ENCODE assay signal across 11 cellular contexts in genomic region chr17:77328823-77329740, GRCh38.
A peak's percentile ranks its signal among the peaks of the same experiment; 100 is the strongest.
DNase-seq lines count a peak whose midpoint lies in the region; ATAC-seq lines count a peak whose summit lies in the region.
"Had no signal": no experiment of that assay in that cellular context is flagged by ENCODE, and none has a peak within 500 bp of the region (broad histone marks: within the 10 kb centered on the region; RNA-seq: fewer than 3 reads in every experiment).

No MANE protein-coding gene starts in this region.

- peaks cover 37% of the 10 kb centered on the region for H4K20me1 ChIP-seq in BLaER1

- POLR2A ChIA-PET in naive thymus-derived CD4-positive, alpha-beta T cell (lab: Charles Lee), result interaction anchor here (1.0 to 6.7 kb wide), 7 partner anchors 46 to 125 kb away, joined by 3 to 98 read pairs (median 33); no protein-coding TSS in a partner anchor

- CTCF ChIA-PET in naive thymus-derived CD4-positive, alpha-beta T cell (lab: Charles Lee), result interaction anchor here (4.0 to 5.2 kb wide), 3 partner anchors 71 to 166 kb away, joined by 23 to 39 read pairs (median 35); no protein-coding TSS in a partner anchor

- no peaks in the 10 kb centered on the region for H3K9me3 Mint-ChIP-seq in activated T-helper 17 cell treated with anti-CD3 and anti-CD28 coated beads, Interleukin-2, amount 50 U/mL, for 72 hours
- peaks cover 0 to 6% (median 0%) of the 10 kb centered on the region in 11 donors for H3K9me3 Mint-ChIP-seq in naive thymus-derived CD4-positive, alpha-beta T cell

- in situ Hi-C loops in G401 (cut with HindIII; ENCODE audit: low sequenced_read_pairs), result no loop called here

- H3K9me3 ChIP-seq in BLaER1, result no peaks in the 10 kb centered on the region
- H3K9me3 ChIP-seq in naive thymus-derived CD4-positive, alpha-beta T cell (ENCODE audit: control insufficient read depth in 2 of 3, low read length in 3 of 3), result no peaks in the 10 kb centered on the region

- H3K4me1 ChIP-seq in BLaER1, result peaks cover 100% of the 10 kb centered on the region
- peaks cover 52% of the 10 kb centered on the region in 2 donors for H3K4me1 ChIP-seq in naive thymus-derived CD4-positive, alpha-beta T cell (ENCODE audit: control insufficient read depth in 2 of 2, insufficient read depth in 2 of 2, low read length in 2 of 2)

- H3K27ac Mint-ChIP-seq in activated T-helper 17 cell treated with anti-CD3 and anti-CD28 coated beads, Interleukin-2, amount 50 U/mL, for 72 hours, result peak overlapping the region; percentile 13
- H3K27ac Mint-ChIP-seq in naive thymus-derived CD4-positive, alpha-beta T cell, result peak overlapping the region in 8 of 9 donors; percentile 39 to 81 (median 67)

- no peak overlapping the region for H3K4me3 Mint-ChIP-seq in activated T-helper 17 cell treated with anti-CD3 and anti-CD28 coated beads, Interleukin-2, amount 50 U/mL, for 72 hours
- H3K4me3 Mint-ChIP-seq in naive thymus-derived CD4-positive, alpha-beta T cell, result peak overlapping the region in 1 of 10 donors; percentile 43

- no peaks in the 10 kb centered on the region for H3K36me3 ChIP-seq in BLaER1
- no peaks in the 10 kb centered on the region for H3K36me3 ChIP-seq in naive thymus-derived CD4-positive, alpha-beta T cell (ENCODE audit: control insufficient read depth in 2 of 3, insufficient read depth in 3 of 3, low read length in 3 of 3)

- peak overlapping the region; percentile 100 for H3K4me2 ChIP-seq in BLaER1

- H3K27ac ChIP-seq in BLaER1, result no peak overlapping the region
- no peak overlapping the region for H3K27ac ChIP-seq in naive thymus-derived CD4-positive, alpha-beta T cell (ENCODE audit: low read depth, low read length)

- H3K4me3 ChIP-seq in BLaER1, result no peak overlapping the region
- no peak overlapping the region for H3K4me3 ChIP-seq in naive thymus-derived CD4-positive, alpha-beta T cell (ENCODE audit: low read length)

- ATAC-seq in activated T-helper 17 cell treated with anti-CD3 and anti-CD28 coated beads, Interleukin-2, amount 50 U/mL, for 72 hours (replicated peaks), result no peak
- no peak for ATAC-seq in naive thymus-derived CD4-positive, alpha-beta T cell
- ATAC-seq in GM21576 (IDR thresholded peaks at IDR 0.05; ENCODE audit: unreplicated experiment), result no peak
- no peak for ATAC-seq in HG02938 (IDR thresholded peaks at IDR 0.05; ENCODE audit: unreplicated experiment)

- intact Hi-C loops in naive thymus-derived CD4-positive, alpha-beta T cell (cut with micrococcal nuclease), result no loop called here

- H3K27me3 ChIP-seq in BLaER1, result no peaks in the 10 kb centered on the region
- no peaks in the 10 kb centered on the region for H3K27me3 ChIP-seq in naive thymus-derived CD4-positive, alpha-beta T cell (ENCODE audit: control insufficient read depth in 2 of 2, insufficient read depth in 2 of 2, low read length in 2 of 2)

- no peaks in the 10 kb centered on the region for H3K36me3 Mint-ChIP-seq in activated T-helper 17 cell treated with anti-CD3 and anti-CD28 coated beads, Interleukin-2, amount 50 U/mL, for 72 hours (ENCODE audit: low read depth)
- H3K36me3 Mint-ChIP-seq in naive thymus-derived CD4-positive, alpha-beta T cell, result peaks cover 0 to 7% (median 0%) of the 10 kb centered on the region in 5 donors

- H3K9ac ChIP-seq in BLaER1, result no peak overlapping the region

- peaks cover 52% of the 10 kb centered on the region for H3K4me1 Mint-ChIP-seq in activated T-helper 17 cell treated with anti-CD3 and anti-CD28 coated beads, Interleukin-2, amount 50 U/mL, for 72 hours
- peaks cover 58 to 78% (median 69%) of the 10 kb centered on the region in 7 donors for H3K4me1 Mint-ChIP-seq in naive thymus-derived CD4-positive, alpha-beta T cell

- H3K27me3 Mint-ChIP-seq in activated T-helper 17 cell treated with anti-CD3 and anti-CD28 coated beads, Interleukin-2, amount 50 U/mL, for 72 hours, result no peaks in the 10 kb centered on the region
- peaks cover 0 to 2% (median 0%) of the 10 kb centered on the region in 5 donors for H3K27me3 Mint-ChIP-seq in naive thymus-derived CD4-positive, alpha-beta T cell

- DNase-seq in G401 (ENCODE audit: low spot score), result peak; percentile 50
- no peak for DNase-seq in naive thymus-derived CD4-positive, alpha-beta T cell
- DNase-seq in DMS114 treated with DMSO at 0.1 percent for 48 hours (lab: John Stamatoyannopoulos, UW; ENCODE audit: unreplicated experiment), result no peak
- no peak for DNase-seq in NCI-H1436 (lab: John Stamatoyannopoulos, UW)
- DNase-seq: anterior cingulate cortex, KBM-7, NCI-H2227 treated with DMSO at 0.1 percent for 48 hours had no signal
